7 cellular contexts compared by ENCODE assay signal in genomic region chr7:79564123-79564522, GRCh38.
"Had no signal": no experiment of that assay in that cellular context is flagged by ENCODE, and none has a peak within 500 bp of the region (broad histone marks: within the 10 kb centered on the region; RNA-seq: fewer than 3 reads in every experiment).

No MANE protein-coding gene starts in this region.

- DNase-seq: GM23248, H7, KBM-7 had no signal

- FAIRE-seq: HepG2 had no signal

- H3K27ac Mint-ChIP-seq: IgD-negative memory B cell had no signal

- H3K27ac ChIP-seq: GM23248, HL-60 had no signal

- H3K36me3 ChIP-seq: HAP-1 had no signal

- H3K4me1 Mint-ChIP-seq: IgD-negative memory B cell had no signal

- H3K4me3 ChIP-seq: GM23248, HAP-1 had no signal

- H3K9ac ChIP-seq: GM23248 had no signal

- H2AFZ ChIP-seq: GM23248 had no signal

- H3K9me3 ChIP-seq: HAP-1 had no signal

- H3K27me3 Mint-ChIP-seq: IgD-negative memory B cell had no signal

- H3K36me3 Mint-ChIP-seq: IgD-negative memory B cell had no signal
